In genomic region chr6:43645613-43645964, GRCh38 we compare ENCODE assay signal across 8 cellular contexts. TPM values are rescaled to one million over a fixed set of nuclear protein-coding genes. Genes with fewer than 3 reads are reported as not detected.
DNase-seq lines count a peak whose midpoint lies in the region; ATAC-seq, FAIRE-seq and TF ChIP-seq lines count a peak whose summit lies in the region.

No MANE protein-coding gene starts in this region.

- no peaks in the 10 kb centered on the region for H3K9me3 ChIP-seq in CD4-positive, alpha-beta T cell (ENCODE audit: control insufficient read depth, low read length)
- H3K9me3 ChIP-seq in RWPE2 (ENCODE audit: severe bottlenecking), result no peaks in the 10 kb centered on the region
- H3K9me3 ChIP-seq in pancreas, result no peaks in the 10 kb centered on the region

- H3K36me3 Mint-ChIP-seq in CD4-positive, alpha-beta T cell (ENCODE audit: low read depth), result peaks cover 22% of the 10 kb centered on the region

- peaks cover 17% of the 10 kb centered on the region for H3K36me3 ChIP-seq in RWPE2 (ENCODE audit: low read depth)
- peaks cover 0 to 12% (median 11%) of the 10 kb centered on the region in 3 donors for H3K36me3 ChIP-seq in pancreas

- ATAC-seq in CD4-positive, alpha-beta T cell (ENCODE audit: poor library complexity), result no peak
- ATAC-seq in RWPE2 (ENCODE audit: low read depth), result peak; percentile 22; the same call in 1 of the 3 replicates
- no peak for ATAC-seq in pancreas
- no peak for ATAC-seq in left lobe of liver

- POLR2A ChIA-PET in CD4-positive, alpha-beta T cell (lab: Charles Lee), result interaction anchor here (1.1 to 1.8 kb wide), 3 partner anchors 10 to 22 kb away, joined by 3 to 19 read pairs (median 10); partner anchors contain the start of genes GTPBP2 and MAD2L1BP

- H3K4me3 ChIP-seq in RWPE2 (ENCODE audit: severe bottlenecking) (peak overlapping the region; percentile 26), fibroblast of mammary gland (ENCODE audit: control insufficient read depth, low read depth, low read length) (peak overlapping the region; percentile 58), pancreas (peak overlapping the region in 3 of 4 donors; percentile 22 to 41 (median 26))

- intact Hi-C loops in CD4-positive, alpha-beta T cell (cut with DNase I, micrococcal nuclease), result no loop called here
- intact Hi-C loops in pancreas (cut with DNase I), result no loop called here

- peak overlapping the region; percentile 86 for H3K4me3 Mint-ChIP-seq in CD4-positive, alpha-beta T cell

- H3K27me3 Mint-ChIP-seq in CD4-positive, alpha-beta T cell, result no peaks in the 10 kb centered on the region

- no peak for FAIRE-seq in pancreas (lab: Jason Lieb, UNC)

- WGBS in pancreas, 2 donors, result 20 to 26% methylated on average over 9 of the region's 9 CpGs

- CTCF ChIA-PET in CD4-positive, alpha-beta T cell (lab: Charles Lee), result interaction anchor here (0.6 kb wide), 1 partner anchor 1584 kb away, joined by 3 read pairs; no protein-coding TSS in a partner anchor

- H3K4me1 ChIP-seq in RWPE2 (ENCODE audit: insufficient read depth, poor library complexity, severe bottlenecking) (no peaks in the 10 kb centered on the region), pancreas (peaks cover 0 to 4% (median 0%) of the 10 kb centered on the region in 3 donors)

- no peak overlapping the region for H3K27ac ChIP-seq in CD4-positive, alpha-beta T cell (ENCODE audit: low read depth, low read length)
- H3K27ac ChIP-seq in RWPE2 (ENCODE audit: poor library complexity, severe bottlenecking) (peak overlapping the region; percentile 14), pancreas (no peak overlapping the region)

- H3K9me3 Mint-ChIP-seq in CD4-positive, alpha-beta T cell, result no peaks in the 10 kb centered on the region

- no peak for TF ChIP-seq CTCF in CD4-positive, alpha-beta T cell (IDR thresholded peaks at IDR 0.05)
- TF ChIP-seq CTCF in RWPE2 (IDR thresholded peaks at IDR 0.05; ENCODE audit: poor library complexity, severe bottlenecking) (no peak), fibroblast of mammary gland (conservative IDR thresholded peaks at IDR 0.05; ENCODE audit: control insufficient read depth, insufficient read depth, low read depth, low read length) (no peak), pancreas (IDR thresholded peaks at IDR 0.05) (no peak)

- DNase-seq in CD4-positive, alpha-beta T cell, result no peak
- DNase-seq in RWPE2 (ENCODE audit: low spot score) (no peak), fibroblast of mammary gland (ENCODE audit: low read depth) (no peak), pancreas (no peak), iPS-NIHi7 (ENCODE audit: extremely low spot score) (no peak), H4 (ENCODE audit: low spot score) (no peak), left lobe of liver (ENCODE audit: low spot score) (no peak)
- no peak for DNase-seq in central memory CD4-positive, alpha-beta T cell

- H3K27me3 ChIP-seq in CD4-positive, alpha-beta T cell (ENCODE audit: control insufficient read depth, insufficient read depth, low read length), result no peaks in the 10 kb centered on the region
- H3K27me3 ChIP-seq in RWPE2 (ENCODE audit: insufficient read depth, poor library complexity, severe bottlenecking), result no peaks in the 10 kb centered on the region
- H3K27me3 ChIP-seq in pancreas, result no peaks in the 10 kb centered on the region

- H3K4me1 Mint-ChIP-seq in CD4-positive, alpha-beta T cell (ENCODE audit: low read depth), result peaks cover 35% of the 10 kb centered on the region

- peak overlapping the region; percentile 67 for H3K27ac Mint-ChIP-seq in CD4-positive, alpha-beta T cell

RNA-seq across cellular contexts. Expression of gene RSPH9, which starts 0.8 kb away (rescaled TPM):
- not detected for total RNA-seq in CD4-positive, alpha-beta T cell
- total RNA-seq in pancreas (under 1 TPM in 3 of 6 donors, not detected in 3; 0.06 to 0.16 (median 0.12) TPM), left lobe of liver (not detected)
- 1 to 10 TPM in 1 of 2 donors, under 1 TPM in 1; 0.08 to 1.1 TPM for polyA plus RNA-seq in pancreas
- total RNA-seq in H4 (2014; rRNA removed; shearing (Covaris generic)), result not detected in 2 replicates

RNA-seq across cellular contexts. Expression of gene MAD2L1BP, which starts 9.9 kb away (rescaled TPM):
- total RNA-seq in CD4-positive, alpha-beta T cell, result 10 to 100 TPM; 36.6 to 39.2 TPM
- 10 to 100 TPM in 4 of 6 donors, 1 to 10 TPM in 2; 6.5 to 11.8 (median 10.1) TPM for total RNA-seq in pancreas
- polyA plus RNA-seq in pancreas, result 10 to 100 TPM in 1 of 2 donors, 1 to 10 TPM in 1; 9.1 to 18.6 TPM
- total RNA-seq in H4 (2014; rRNA removed; shearing (Covaris generic)), result 75.9 and 83.8 TPM in 2 replicates
- total RNA-seq in left lobe of liver, result 9.8 TPM

RNA-seq across cellular contexts. Expression of gene GTPBP2, which starts 16.5 kb away (rescaled TPM):
- 10 to 100 TPM; 31.5 to 33.9 TPM for total RNA-seq in CD4-positive, alpha-beta T cell
- 10 to 100 TPM; 23.6 to 57.5 (median 29.8) TPM for total RNA-seq in pancreas
- polyA plus RNA-seq in pancreas, result 10 to 100 TPM; 53.0 to 63.0 TPM
- 51.4 and 52.9 TPM in 2 replicates for total RNA-seq in H4 (2014; rRNA removed; shearing (Covaris generic))
- total RNA-seq in left lobe of liver, result 13.7 TPM

RNA-seq across cellular contexts. Expression of gene MRPS18A, which starts 42.0 kb away (rescaled TPM):
- 10 to 100 TPM; 26.1 to 27.7 TPM for total RNA-seq in CD4-positive, alpha-beta T cell
- 10 to 100 TPM; 10.9 to 18.2 (median 14.3) TPM for total RNA-seq in pancreas
- 10 to 100 TPM; 19.2 to 24.6 TPM for polyA plus RNA-seq in pancreas
- total RNA-seq in H4 (2014; rRNA removed; shearing (Covaris generic)), result 73.4 and 84.5 TPM in 2 replicates
- 26.6 TPM for total RNA-seq in left lobe of liver
